In the genomic region with DNA sequence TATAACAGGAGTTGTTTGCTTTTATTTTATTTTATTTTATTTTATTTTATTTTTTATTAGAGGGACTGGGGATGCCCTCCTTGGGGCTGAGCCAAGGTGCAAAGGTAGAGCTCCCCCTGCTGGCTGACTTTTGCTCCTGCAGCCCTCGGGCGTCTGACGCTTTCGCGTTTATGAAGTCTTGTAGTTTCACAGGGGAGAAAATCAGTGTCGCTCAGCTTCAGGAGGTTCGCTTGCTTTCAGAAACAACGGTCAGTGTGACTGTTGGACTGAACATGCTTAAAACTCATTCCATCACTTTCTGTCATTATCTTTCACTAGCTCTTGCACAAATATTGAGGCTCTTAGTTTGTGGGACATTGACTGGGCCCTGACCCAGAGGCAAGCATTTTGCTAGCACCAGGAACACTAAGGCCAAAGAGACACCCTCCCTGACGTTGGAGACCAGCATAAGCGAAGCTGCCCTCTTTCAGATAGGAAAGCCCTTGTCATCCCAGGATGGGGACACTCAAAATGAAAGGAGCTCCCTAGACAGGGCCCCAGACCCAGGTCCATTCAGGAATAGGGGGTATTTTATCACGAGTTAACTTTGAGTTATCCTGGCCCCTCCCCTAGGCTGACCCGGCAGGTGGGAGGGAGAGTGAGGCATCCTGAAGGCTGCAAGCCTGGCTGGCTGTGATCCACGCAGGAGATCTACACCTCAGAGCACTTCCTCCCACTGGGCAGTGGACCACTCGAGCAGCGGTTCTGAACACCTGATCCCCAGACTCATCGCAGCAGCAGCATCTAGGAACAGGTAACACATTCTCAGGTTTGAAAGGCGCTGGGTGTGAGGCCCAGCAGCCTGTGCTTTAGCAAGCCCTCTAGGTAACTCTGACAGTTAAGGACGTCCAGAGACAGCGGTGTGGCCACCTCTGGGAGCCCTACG, we compare ENCODE assay signal across 8 cellular contexts. TPM values are rescaled to one million over a fixed set of nuclear protein-coding genes. Genes with fewer than 3 reads are reported as not detected.
DNase-seq lines count a peak whose midpoint lies in the region; ATAC-seq and TF ChIP-seq lines count a peak whose summit lies in the region.

No MANE protein-coding gene starts in this region.

- peak; percentile 60 for ATAC-seq in GM21786 (IDR thresholded peaks at IDR 0.05; ENCODE audit: unreplicated experiment)
- no peak for ATAC-seq in esophagus mucosa

- no peaks in the 10 kb centered on the region for H3K27me3 Mint-ChIP-seq in Caco-2 (ENCODE audit: insufficient read depth, unreplicated experiment)

- no peak overlapping the region for H3K4me3 ChIP-seq in Caco-2 (ENCODE audit: low read depth, low read length)
- H3K4me3 ChIP-seq in liver (ENCODE audit: low read depth in 1 of 3, low read length in 3 of 3) = no peak overlapping the region

- no peaks in the 10 kb centered on the region for H3K9me3 Mint-ChIP-seq in Caco-2 (ENCODE audit: unreplicated experiment)

- H3K9me3 ChIP-seq in Caco-2 (no peaks in the 10 kb centered on the region), liver (ENCODE audit: control insufficient read depth in 4 of 4, low read length in 3 of 4) (no peaks in the 10 kb centered on the region)

- CTCF ChIA-PET in Caco-2 (lab: Charles Lee) = interaction anchor here (0.6 to 3.0 kb wide), 11 partner anchors 8 to 908 kb away, joined by 3 to 50 read pairs (median 4); no protein-coding TSS in a partner anchor

- intact Hi-C loops in Caco-2 (cut with micrococcal nuclease; ENCODE audit: unreplicated experiment) = loop anchor here (1.0 kb wide), 2 partner anchors 157 to 439 kb away; no protein-coding TSS in a partner anchor

- H3K27ac ChIP-seq in liver (ENCODE audit: low read depth in 1 of 2, low read length in 2 of 2) = no peak overlapping the region

- H3K27me3 ChIP-seq in Caco-2 (replicated peaks; ENCODE audit: control insufficient read depth, insufficient read depth, low read length) (no peaks in the 10 kb centered on the region), liver (ENCODE audit: control insufficient read depth in 4 of 4, insufficient read depth in 4 of 4, low read length in 3 of 4) (no peaks in the 10 kb centered on the region)

- H3K27ac Mint-ChIP-seq in Caco-2 (ENCODE audit: unreplicated experiment) = no peak overlapping the region

- H3K4me3 Mint-ChIP-seq in Caco-2 (ENCODE audit: unreplicated experiment) = no peak overlapping the region

- 50% methylated on average over 20 of the region's 20 CpGs for WGBS in liver

- no peak overlapping the region for H3K9ac ChIP-seq in liver (ENCODE audit: low read depth in 1 of 2, low read length in 2 of 2)

- H3K36me3 ChIP-seq in Caco-2 (ENCODE audit: control insufficient read depth, insufficient read depth, low read length) (no peaks in the 10 kb centered on the region), liver (ENCODE audit: control insufficient read depth in 4 of 4, insufficient read depth in 3 of 4, low read depth in 1 of 4, low read length in 3 of 4) (no peaks in the 10 kb centered on the region)

- peak; percentile 72 to 83 for DNase-seq in Caco-2
- DNase-seq in NCI-H2029 (lab: John Stamatoyannopoulos, UW) = peak; percentile 25
- DNase-seq in activated CD4-positive, alpha-beta T cell treated with anti-CD3 and anti-CD28 coated beads for 1 hour = peak; percentile 70
- DNase-seq in cerebellar cortex (ENCODE audit: low spot score) = peak; percentile 49
- peak; percentile 43 to 79 (median 58) for DNase-seq in stimulated activated CD4-positive, alpha-beta T cell treated with anti-CD3 and anti-CD28 coated beads, TNF-alpha, amount 100 ng/mL, for 1 hour (ENCODE audit: low read depth in 3 of 3, low spot score in 1 of 3)

- H3K4me1 ChIP-seq in Caco-2 (no peaks in the 10 kb centered on the region), liver (ENCODE audit: control insufficient read depth in 4 of 4, insufficient read depth in 4 of 4, low read length in 3 of 4) (peaks cover 0 to 4% (median 1%) of the 10 kb centered on the region in 4 donors)

- peaks cover 6% of the 10 kb centered on the region for H3K4me1 Mint-ChIP-seq in Caco-2 (ENCODE audit: low read depth, unreplicated experiment)

- H3K36me3 Mint-ChIP-seq in Caco-2 (ENCODE audit: insufficient read depth, unreplicated experiment) = no peaks in the 10 kb centered on the region

- POLR2A ChIA-PET in Caco-2 (lab: Charles Lee) = no interaction called here

- no TSS peak for BruUV-seq in Caco-2 (replicated peaks; lab: Mats Ljungman, UMichigan)

- peak; percentile 95 for TF ChIP-seq CTCF in Caco-2 (IDR thresholded peaks at IDR 0.05; ENCODE audit: insufficient read depth in 1 of 2, low read depth in 1 of 2, low read length in 1 of 2, severe bottlenecking in 1 of 2, unreplicated experiment in 1 of 2)
- peak; percentile 93 for TF ChIP-seq CTCF in liver (IDR thresholded peaks at IDR 0.05; ENCODE audit: low read depth, low read length, missing input control)

- TF ChIP-seq RAD21 in liver (IDR thresholded peaks at IDR 0.05) = peak; percentile 88 to 90

TF ChIP-seq in liver, 16 proteins besides CTCF, POLR2A, EP300 and RAD21:
- no peak for TF ChIP-seq HNF4G (IDR thresholded peaks at IDR 0.05)

RNA-seq across cellular contexts. Expression of a gene that starts 34.4 kb away (rescaled TPM):
- total RNA-seq in Caco-2 (2022) (36.9 and 37.2 TPM in 2 replicates), liver (1 to 10 TPM; 4.4 to 8.7 TPM), esophagus mucosa (35.8 TPM)
- polyA plus RNA-seq in liver = 1 to 10 TPM; 2.4 to 3.2 TPM

RNA-seq across cellular contexts. Expression of a gene that starts 35.8 kb away (rescaled TPM):
- total RNA-seq in Caco-2 (2022) (29.3 and 30.1 TPM in 2 replicates), liver (10 to 100 TPM; 26.4 to 27.9 TPM), esophagus mucosa (28.3 TPM)
- 10 to 100 TPM; 10.5 to 14.9 TPM for polyA plus RNA-seq in liver

Comparison
In these comparisons a context has a peak if more than half of its experiments do, and no peak if none do; other contexts are left out.
1. DNase-seq: peak in every context shown above with its lines; median percentile 78 in Caco-2; 70 in activated CD4-positive, alpha-beta T cell treated with anti-CD3 and anti-CD28 coated beads for 1 hour; 58 in stimulated activated CD4-positive, alpha-beta T cell treated with anti-CD3 and anti-CD28 coated beads, TNF-alpha, amount 100 ng/mL, for 1 hour; 49 in cerebellar cortex; 25 in NCI-H2029.